ENCODE assay signal across 1 cellular context in genomic region chr1:198637157-198637556, GRCh38.
TF ChIP-seq lines count a peak whose summit lies in the region.

No MANE protein-coding gene starts in this region.

TF ChIP-seq in GM12878, 131 proteins besides CTCF, POLR2A, EP300 and RAD21:
- no peak for TF ChIP-seq JUND (IDR thresholded peaks at IDR 0.05; ENCODE audit: low read depth, low read length)
- no peak for TF ChIP-seq ZBTB33 (IDR thresholded peaks at IDR 0.05)
- no peak for TF ChIP-seq ZBTB4 (CRISPR knock-in tag; IDR thresholded peaks at IDR 0.05)
- TF ChIP-seq MLLT1 (IDR thresholded peaks at IDR 0.05), result no peak
- TF ChIP-seq BCL3 (IDR thresholded peaks at IDR 0.05; ENCODE audit: borderline replicate concordance, insufficient read depth, low read depth, low read length, poor library complexity, severe bottlenecking), result no peak
- no peak for TF ChIP-seq BMI1 (IDR thresholded peaks at IDR 0.05; ENCODE audit: borderline replicate concordance)
- no peak for TF ChIP-seq HDAC2 (IDR thresholded peaks at IDR 0.05)
- TF ChIP-seq TAF1 (IDR thresholded peaks at IDR 0.05; ENCODE audit: borderline replicate concordance, low read depth, low read length), result no peak
- TF ChIP-seq TCF7 (IDR thresholded peaks at IDR 0.05; ENCODE audit: borderline replicate concordance), result no peak
- no peak for TF ChIP-seq CREM (IDR thresholded peaks at IDR 0.05; ENCODE audit: low read depth)
- TF ChIP-seq ZNF24 (IDR thresholded peaks at IDR 0.05), result no peak
- TF ChIP-seq SMAD5 (IDR thresholded peaks at IDR 0.05; ENCODE audit: low read depth), result no peak
- TF ChIP-seq TARDBP (IDR thresholded peaks at IDR 0.05; ENCODE audit: borderline replicate concordance), result no peak
- TF ChIP-seq ZNF217 (IDR thresholded peaks at IDR 0.05), result no peak
- TF ChIP-seq ZNF687 (IDR thresholded peaks at IDR 0.05), result no peak
- no peak for TF ChIP-seq ZNF384 (IDR thresholded peaks at IDR 0.05; ENCODE audit: borderline replicate concordance, low read depth, low read length)
- TF ChIP-seq SUPT20H (IDR thresholded peaks at IDR 0.05; ENCODE audit: borderline replicate concordance, control insufficient read depth, low read depth, low read length), result no peak
- no peak for TF ChIP-seq TBL1XR1 (IDR thresholded peaks at IDR 0.05; ENCODE audit: low read depth, low read length)
- no peak for TF ChIP-seq CBX5 (IDR thresholded peaks at IDR 0.05; ENCODE audit: low read depth)
- TF ChIP-seq CBFB (IDR thresholded peaks at IDR 0.05; ENCODE audit: low read depth), result no peak
TF ChIP-seq in GM12878: peak in this region for 0.
